In the genomic region with DNA sequence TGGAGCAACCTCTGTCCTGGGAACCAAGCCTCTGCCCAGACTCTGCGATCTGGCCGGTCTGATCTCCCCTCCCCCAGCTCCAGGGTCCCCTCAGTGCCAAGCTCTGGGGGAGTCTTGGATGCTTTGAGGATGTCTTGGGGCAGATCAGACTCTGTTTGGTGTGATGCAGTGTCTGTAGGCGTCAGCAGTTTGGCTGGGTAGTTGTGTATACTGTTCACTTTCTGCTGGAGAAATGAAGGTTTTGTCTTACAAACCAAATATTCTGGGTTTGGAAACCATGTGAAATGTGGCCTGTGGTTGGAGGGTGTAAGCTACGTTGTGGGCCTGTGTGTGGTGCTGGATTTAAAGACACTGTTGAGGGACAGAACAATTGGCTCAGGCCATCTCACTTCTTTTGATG, we compare ENCODE assay signal across 28 cellular contexts. TPM values are rescaled to one million over a fixed set of nuclear protein-coding genes. Genes with fewer than 3 reads are reported as not detected.
A peak's percentile ranks its signal among the peaks of the same experiment; 100 is the strongest.
DNase-seq lines count a peak whose midpoint lies in the region.
"Had no signal": no experiment of that assay in that cellular context is flagged by ENCODE, and none has a peak within 500 bp of the region (broad histone marks: within the 10 kb centered on the region; RNA-seq: fewer than 3 reads in every experiment).

No MANE protein-coding gene starts in this region.

- H3K9ac ChIP-seq in BLaER1, result no peak overlapping the region
- H3K9ac ChIP-seq: KMS-11 had no signal

- H3K36me3 Mint-ChIP-seq in activated CD4-positive, alpha-beta T cell treated with anti-CD3 and anti-CD28 coated beads, Interleukin-2, amount 10 ng/mL, durations not matched to agents 24 days and 14 days (ENCODE audit: low read depth), result no peaks in the 10 kb centered on the region
- peaks cover 6% of the 10 kb centered on the region for H3K36me3 Mint-ChIP-seq in activated T-helper 1 cell treated with anti-CD3 and anti-CD28 coated beads, Interleukin-12 subunit alpha, Interleukin-12 subunit beta, Interleukin-2, Interleukin-4 antibody, amounts not matched to agents 30 ng/mL and 10 ng/mL and 1 ng/mL, durations not matched to agents 14 hours and 24 hours and 36 hours (ENCODE audit: low read depth)
- no peaks in the 10 kb centered on the region for H3K36me3 Mint-ChIP-seq in immature natural killer cell
- H3K36me3 Mint-ChIP-seq: CD14-positive monocyte had no signal

- H3K9me3 Mint-ChIP-seq in activated CD4-positive, alpha-beta T cell treated with anti-CD3 and anti-CD28 coated beads, Interleukin-2, amount 10 ng/mL, durations not matched to agents 24 days and 14 days, result peaks cover 18% of the 10 kb centered on the region
- H3K9me3 Mint-ChIP-seq in activated T-helper 1 cell treated with anti-CD3 and anti-CD28 coated beads, Interleukin-12 subunit alpha, Interleukin-12 subunit beta, Interleukin-2, Interleukin-4 antibody, amounts not matched to agents 30 ng/mL and 10 ng/mL and 1 ng/mL, durations not matched to agents 14 hours and 24 hours and 36 hours, result no peaks in the 10 kb centered on the region
- H3K9me3 Mint-ChIP-seq in immature natural killer cell, result no peaks in the 10 kb centered on the region
- H3K9me3 Mint-ChIP-seq: GM23338 had no signal

- H3K9me3 ChIP-seq in BLaER1, result no peaks in the 10 kb centered on the region
- H3K9me3 ChIP-seq: HAP-1 had no signal

- H3K4me3 ChIP-seq in BLaER1, result no peak overlapping the region
- H3K4me3 ChIP-seq: GM23338, HAP-1 had no signal

- intact Hi-C loops in activated CD4-positive, alpha-beta T cell treated with anti-CD3 and anti-CD28 coated beads, Interleukin-2, amount 10 ng/mL, durations not matched to agents 24 days and 14 days (cut with micrococcal nuclease), result loop anchor here (5.0 to 10.0 kb wide), 2 partner anchors 38 to 1795 kb away; no protein-coding TSS in a partner anchor
- intact Hi-C loops in activated T-helper 1 cell treated with anti-CD3 and anti-CD28 coated beads, Interleukin-12 subunit alpha, Interleukin-12 subunit beta, Interleukin-2, Interleukin-4 antibody, amounts not matched to agents 30 ng/mL and 10 ng/mL and 1 ng/mL, durations not matched to agents 14 hours and 24 hours and 36 hours (cut with micrococcal nuclease), result loop anchor here (2.0 to 10.0 kb wide), 8 partner anchors 17 to 1783 kb away; no protein-coding TSS in a partner anchor

- no peaks in the 10 kb centered on the region for H3K36me3 ChIP-seq in BLaER1
- H3K36me3 ChIP-seq: HAP-1 had no signal

- peaks cover 54% of the 10 kb centered on the region for H3K4me1 ChIP-seq in BLaER1
- H3K4me1 ChIP-seq: HAP-1 had no signal

- peaks cover 28% of the 10 kb centered on the region for H3K27me3 Mint-ChIP-seq in activated CD4-positive, alpha-beta T cell treated with anti-CD3 and anti-CD28 coated beads, Interleukin-2, amount 10 ng/mL, durations not matched to agents 24 days and 14 days
- H3K27me3 Mint-ChIP-seq in activated T-helper 1 cell treated with anti-CD3 and anti-CD28 coated beads, Interleukin-12 subunit alpha, Interleukin-12 subunit beta, Interleukin-2, Interleukin-4 antibody, amounts not matched to agents 30 ng/mL and 10 ng/mL and 1 ng/mL, durations not matched to agents 14 hours and 24 hours and 36 hours (ENCODE audit: insufficient read depth), result peaks cover 19% of the 10 kb centered on the region
- peaks cover 2 to 17% (median 8%) of the 10 kb centered on the region in 3 donors for H3K27me3 Mint-ChIP-seq in immature natural killer cell (ENCODE audit: low read depth in 3 of 3)

- H3K27me3 ChIP-seq in BLaER1, result no peaks in the 10 kb centered on the region

- H4K20me1 ChIP-seq in BLaER1, result no peaks in the 10 kb centered on the region

- peak overlapping the region; percentile 60 for H3K4me2 ChIP-seq in BLaER1
- H3K4me2 ChIP-seq: GM23338, KMS-11 had no signal

- H3K27ac ChIP-seq in BLaER1, result peak overlapping the region; percentile 37; the same call in 1 of the 2 replicates
- H3K27ac ChIP-seq: HL-60, KMS-11 had no signal

- H3K4me1 Mint-ChIP-seq in activated CD4-positive, alpha-beta T cell treated with anti-CD3 and anti-CD28 coated beads, Interleukin-2, amount 10 ng/mL, durations not matched to agents 24 days and 14 days, result peaks cover 29% of the 10 kb centered on the region
- peaks cover 46% of the 10 kb centered on the region for H3K4me1 Mint-ChIP-seq in activated T-helper 1 cell treated with anti-CD3 and anti-CD28 coated beads, Interleukin-12 subunit alpha, Interleukin-12 subunit beta, Interleukin-2, Interleukin-4 antibody, amounts not matched to agents 30 ng/mL and 10 ng/mL and 1 ng/mL, durations not matched to agents 14 hours and 24 hours and 36 hours (ENCODE audit: low read depth)
- peaks cover 16 to 36% of the 10 kb centered on the region in 2 donors for H3K4me1 Mint-ChIP-seq in immature natural killer cell

- peak overlapping the region; percentile 81 for H3K27ac Mint-ChIP-seq in activated CD4-positive, alpha-beta T cell treated with anti-CD3 and anti-CD28 coated beads, Interleukin-2, amount 10 ng/mL, durations not matched to agents 24 days and 14 days
- peak overlapping the region; percentile 72 for H3K27ac Mint-ChIP-seq in activated T-helper 1 cell treated with anti-CD3 and anti-CD28 coated beads, Interleukin-12 subunit alpha, Interleukin-12 subunit beta, Interleukin-2, Interleukin-4 antibody, amounts not matched to agents 30 ng/mL and 10 ng/mL and 1 ng/mL, durations not matched to agents 14 hours and 24 hours and 36 hours
- peak overlapping the region in 2 of 6 donors; percentile 61 to 66 for H3K27ac Mint-ChIP-seq in immature natural killer cell
- H3K27ac Mint-ChIP-seq: CD14-positive monocyte, GM23338 had no signal

- H3K4me3 Mint-ChIP-seq in activated CD4-positive, alpha-beta T cell treated with anti-CD3 and anti-CD28 coated beads, Interleukin-2, amount 10 ng/mL, durations not matched to agents 24 days and 14 days, result no peak overlapping the region
- H3K4me3 Mint-ChIP-seq in activated T-helper 1 cell treated with anti-CD3 and anti-CD28 coated beads, Interleukin-12 subunit alpha, Interleukin-12 subunit beta, Interleukin-2, Interleukin-4 antibody, amounts not matched to agents 30 ng/mL and 10 ng/mL and 1 ng/mL, durations not matched to agents 14 hours and 24 hours and 36 hours, result peak overlapping the region; percentile 31
- H3K4me3 Mint-ChIP-seq in immature natural killer cell, result peak overlapping the region in 3 of 5 donors; percentile 2 to 27 (median 22)
- H3K4me3 Mint-ChIP-seq: CD14-positive monocyte, GM23338 had no signal

- DNase-seq in activated CD4-positive, alpha-beta T cell treated with anti-CD3 and anti-CD28 coated beads, Interleukin-2, amount 10 ng/mL, durations not matched to agents 24 days and 14 days, result no peak
- no peak for DNase-seq in activated CD4-positive, alpha-beta T cell treated with anti-CD3 and anti-CD28 coated beads for 1 hour
- peak; percentile 10 for DNase-seq in activated T-helper 1 cell treated with anti-CD3 and anti-CD28 coated beads, Interleukin-12 subunit alpha, Interleukin-12 subunit beta, Interleukin-2, Interleukin-4 antibody, amounts not matched to agents 30 ng/mL and 10 ng/mL and 1 ng/mL, durations not matched to agents 14 hours and 24 hours and 36 hours (ENCODE audit: low spot score)
- peak; percentile 10 to 30 (median 23) for DNase-seq in immature natural killer cell
- DNase-seq in GF-D8 (lab: John Stamatoyannopoulos, UW), result no peak
- DNase-seq in HuH-7 (ENCODE audit: low spot score), result no peak
- no peak for DNase-seq in NCI-H187 treated with DMSO at 0.1 percent for 48 hours (lab: John Stamatoyannopoulos, UW)
- DNase-seq: AML-193, NCI-H1694, NCI-H2081 treated with DMSO at 0.1 percent for 48 hours, NCI-H2171 treated with DMSO at 0.1 percent for 48 hours, NCI-H446, NCI-H526, Right ventricle myocardium superior had no signal

RNA-seq across cellular contexts. Expression of a gene that starts 4.6 kb away (rescaled TPM):
- total RNA-seq in activated CD4-positive, alpha-beta T cell treated with anti-CD3 and anti-CD28 coated beads, Interleukin-2, amount 10 ng/mL, durations not matched to agents 24 days and 14 days, result 0.09 TPM in 1 of 2 replicates, not detected in the other
- total RNA-seq in activated T-helper 1 cell treated with anti-CD3 and anti-CD28 coated beads, Interleukin-12 subunit alpha, Interleukin-12 subunit beta, Interleukin-2, Interleukin-4 antibody, amounts not matched to agents 30 ng/mL and 10 ng/mL and 1 ng/mL, durations not matched to agents 14 hours and 24 hours and 36 hours, result not detected in 2 replicates
- 1 to 10 TPM in 1 of 3 donors, under 1 TPM in 1, not detected in 1; 0.59 to 1.4 TPM for polyA plus RNA-seq in immature natural killer cell
- total RNA-seq: A172, Daoy, HepG2, PC-3, RPMI7951 had no signal
- polyA plus RNA-seq: CD14-positive monocyte had no signal

RNA-seq across cellular contexts. Expression of a gene that starts 46.0 kb away (rescaled TPM):
- 0.58 and 0.99 TPM in 2 replicates for total RNA-seq in activated CD4-positive, alpha-beta T cell treated with anti-CD3 and anti-CD28 coated beads, Interleukin-2, amount 10 ng/mL, durations not matched to agents 24 days and 14 days
- 0.49 and 0.52 TPM in 2 replicates for total RNA-seq in activated T-helper 1 cell treated with anti-CD3 and anti-CD28 coated beads, Interleukin-12 subunit alpha, Interleukin-12 subunit beta, Interleukin-2, Interleukin-4 antibody, amounts not matched to agents 30 ng/mL and 10 ng/mL and 1 ng/mL, durations not matched to agents 14 hours and 24 hours and 36 hours
- under 1 TPM in 1 of 3 donors, not detected in 2; 0.49 TPM for polyA plus RNA-seq in immature natural killer cell
- total RNA-seq: A172, Daoy, HepG2, HT-29, M059J, PC-3, Right ventricle myocardium superior, RPMI7951 had no signal
- polyA plus RNA-seq: AG04450, CD14-positive monocyte, HepG2 had no signal

Comparison
In these comparisons a context has a peak if more than half of its experiments do, and no peak if none do; other contexts are left out.
1. DNase-seq: peak in activated T-helper 1 cell treated with anti-CD3 and anti-CD28 coated beads, Interleukin-12 subunit alpha, Interleukin-12 subunit beta, Interleukin-2, Interleukin-4 antibody, amounts not matched to agents 30 ng/mL and 10 ng/mL and 1 ng/mL, durations not matched to agents 14 hours and 24 hours and 36 hours (single experiment) and immature natural killer cell (3 of 3); none in activated CD4-positive, alpha-beta T cell treated with anti-CD3 and anti-CD28 coated beads, Interleukin-2, amount 10 ng/mL, durations not matched to agents 24 days and 14 days (single experiment), activated CD4-positive, alpha-beta T cell treated with anti-CD3 and anti-CD28 coated beads for 1 hour (single experiment), GF-D8 (single experiment), HuH-7 (single experiment) and NCI-H187 treated with DMSO at 0.1 percent for 48 hours (single experiment).